Comparison of ENCODE assay signal across 26 cellular contexts in genomic region chr16:77955127-77955526, GRCh38.
A peak's percentile ranks its signal among the peaks of the same experiment; 100 is the strongest.
DNase-seq lines count a peak whose midpoint lies in the region; ATAC-seq, FAIRE-seq and TF ChIP-seq lines count a peak whose summit lies in the region.
"Had no signal": no experiment of that assay in that cellular context is flagged by ENCODE, and none has a peak within 500 bp of the region (broad histone marks: within the 10 kb centered on the region; RNA-seq: fewer than 3 reads in every experiment).

No MANE protein-coding gene starts in this region.

- H3F3A ChIP-seq in SK-N-SH (replicated peaks; ENCODE audit: insufficient read depth), result no peaks in the 10 kb centered on the region

- H3K4me2 ChIP-seq in SK-N-SH (no peak overlapping the region), IMR-90 (ENCODE audit: low read depth, low read length) (no peak overlapping the region)

- H3K27ac ChIP-seq in SK-N-SH (ENCODE audit: low read depth in 2 of 2, low read length in 1 of 2) (no peak overlapping the region), IMR-90 (ENCODE audit: insufficient read depth, low read length) (no peak overlapping the region), brain microvascular endothelial cell (no peak overlapping the region), gastroesophageal sphincter (no peak overlapping the region)
- H3K27ac ChIP-seq: breast epithelium, tibial nerve had no signal

- no peak overlapping the region for H3K14ac ChIP-seq in IMR-90 (replicated peaks; ENCODE audit: low read depth, low read length)

- in situ Hi-C loops in IMR-90 (cut with MboI; ENCODE audit: low sequenced_read_pairs), result no loop called here
- in situ Hi-C loops in brain microvascular endothelial cell (cut with HindIII; ENCODE audit: low pct_ligation_motif_present, low sequenced_read_pairs), result loop anchor here (25.0 kb wide), 1 partner anchor 268 kb away; no protein-coding TSS in a partner anchor

- no peak overlapping the region for H2BK15ac ChIP-seq in IMR-90 (ENCODE audit: low read depth, low read length)

- H3K9ac ChIP-seq in SK-N-SH, result no peak overlapping the region
- H3K9ac ChIP-seq in IMR-90 (ENCODE audit: low read depth, low read length), result no peak overlapping the region

- H3K79me2 ChIP-seq in SK-N-SH (ENCODE audit: insufficient read depth), result no peaks in the 10 kb centered on the region

- H3K9me3 ChIP-seq in SK-N-SH (no peaks in the 10 kb centered on the region), IMR-90 (ENCODE audit: control insufficient read depth, insufficient read depth, low read length) (no peaks in the 10 kb centered on the region), gastroesophageal sphincter (no peaks in the 10 kb centered on the region)
- H3K9me3 ChIP-seq: breast epithelium, mucosa of descending colon, tibial nerve had no signal

- H3K4me3 ChIP-seq in SK-N-SH (ENCODE audit: low read depth in 2 of 2, low read length in 1 of 2) (no peak overlapping the region), IMR-90 (ENCODE audit: insufficient read depth, low read depth, low read length) (no peak overlapping the region), brain microvascular endothelial cell (ENCODE audit: low read depth, low read length) (no peak overlapping the region), gastroesophageal sphincter (no peak overlapping the region)
- H3K4me3 ChIP-seq: breast epithelium, lung, mucosa of descending colon, tibial nerve had no signal

- TF ChIP-seq POLR2A in IMR-90 (IDR thresholded peaks at IDR 0.05; ENCODE audit: low read depth, low read length) (no peak), gastroesophageal sphincter (IDR thresholded peaks at IDR 0.05) (no peak)

- H4K91ac ChIP-seq in IMR-90 (ENCODE audit: insufficient read depth, low read depth, low read length), result no peak overlapping the region

- H3K9me2 ChIP-seq in SK-N-SH, result no peaks in the 10 kb centered on the region

- no TSS peak for BruUV-seq in IMR-90 (replicated peaks; lab: Mats Ljungman, UMichigan)

- H3K18ac ChIP-seq in IMR-90 (ENCODE audit: low read depth, low read length), result no peak overlapping the region

- H2BK20ac ChIP-seq in IMR-90 (ENCODE audit: low read depth, low read length), result no peak overlapping the region

- no peak for TF ChIP-seq EP300 in SK-N-SH (IDR thresholded peaks at IDR 0.05; ENCODE audit: borderline replicate concordance in 1 of 2, low read depth in 1 of 2, low read length in 1 of 2)
- TF ChIP-seq EP300 in gastroesophageal sphincter (IDR thresholded peaks at IDR 0.05), result no peak

- POLR2A ChIA-PET in SK-N-SH (lab: Yijun Ruan, JAX), result no interaction called here
- POLR2A ChIA-PET in IMR-90 (lab: Charles Lee; ENCODE audit: unreplicated experiment), result no interaction called here

- no peak overlapping the region for H4K8ac ChIP-seq in IMR-90 (ENCODE audit: low read depth in 2 of 2, low read length in 2 of 2)

- dilution Hi-C loops in IMR-90 (cut with HindIII; ENCODE audit: low sequenced_read_pairs, unreplicated experiment), result no loop called here

- intact Hi-C loops in IMR-90 (cut with micrococcal nuclease), result no loop called here

- ATAC-seq in SK-N-SH treated with all-trans-retinoic acid at 6 μM for 48 hours, result no peak
- ATAC-seq in IMR-90 (ENCODE audit: low read depth), result no peak
- ATAC-seq in GM21390 (IDR thresholded peaks at IDR 0.05; ENCODE audit: unreplicated experiment), result no peak
- no peak for ATAC-seq in gastroesophageal sphincter
- ATAC-seq: mucosa of descending colon, natural killer cell had no signal

- H3K27me3 ChIP-seq in SK-N-SH (ENCODE audit: insufficient read depth), result no peaks in the 10 kb centered on the region
- no peaks in the 10 kb centered on the region for H3K27me3 ChIP-seq in IMR-90 (ENCODE audit: control insufficient read depth, insufficient read depth, low read length)
- no peaks in the 10 kb centered on the region for H3K27me3 ChIP-seq in brain microvascular endothelial cell (replicated peaks)
- no peaks in the 10 kb centered on the region for H3K27me3 ChIP-seq in gastroesophageal sphincter
- H3K27me3 ChIP-seq: breast epithelium, tibial nerve had no signal

- no peak overlapping the region for H3K4ac ChIP-seq in IMR-90 (ENCODE audit: low read depth, low read length)

- H3K36me3 ChIP-seq in SK-N-SH (replicated peaks in 1 of 2; ENCODE audit: control insufficient read depth in 1 of 2, insufficient read depth in 2 of 2, low read length in 1 of 2) (peaks cover 0 to 2% of the 10 kb centered on the region in 2 experiments), IMR-90 (ENCODE audit: control insufficient read depth, insufficient read depth, low read length) (no peaks in the 10 kb centered on the region), brain microvascular endothelial cell (replicated peaks) (no peaks in the 10 kb centered on the region), gastroesophageal sphincter (no peaks in the 10 kb centered on the region)
- H3K36me3 ChIP-seq: breast epithelium, tibial nerve had no signal

- no peak overlapping the region for H4K5ac ChIP-seq in IMR-90 (ENCODE audit: low read depth, low read length)

- CTCF ChIA-PET in SK-N-SH (lab: Yijun Ruan, JAX), result interaction anchor here (1.8 kb wide), 1 partner anchor 12 kb away, joined by 3 read pairs; no protein-coding TSS in a partner anchor
- CTCF ChIA-PET in IMR-90 (lab: Yijun Ruan, JAX), result no interaction called here

- FAIRE-seq in GM19239 (lab: Jason Lieb, UNC), result no peak
- FAIRE-seq: RCC 7860 had no signal

- TF ChIP-seq CTCF in SK-N-SH (IDR thresholded peaks at IDR 0.05), result peak; percentile 23
- TF ChIP-seq CTCF in IMR-90 (conservative IDR thresholded peaks at IDR 0.05; ENCODE audit: low read depth, low read length), result 0 out of 2 replicates have a peak, but pooled peaks have one; percentile 21
- peak; percentile 23 for TF ChIP-seq CTCF in brain microvascular endothelial cell (IDR thresholded peaks at IDR 0.05; ENCODE audit: low read depth, low read length, missing control alignments)
- TF ChIP-seq CTCF in gastroesophageal sphincter (IDR thresholded peaks at IDR 0.05), result no peak

- H2AFZ ChIP-seq in SK-N-SH (ENCODE audit: low read depth) (no peak overlapping the region), IMR-90 (replicated peaks; ENCODE audit: low read length, poor library complexity) (no peak overlapping the region)

- TF ChIP-seq RAD21 in SK-N-SH (IDR thresholded peaks at IDR 0.05; ENCODE audit: low read length) (0 out of 2 replicates have a peak, but pooled peaks have one; percentile 8), IMR-90 (IDR thresholded peaks at IDR 0.05; ENCODE audit: low read length) (no peak; the same call in 1 of the 2 replicates)

- no peak overlapping the region for H3K23ac ChIP-seq in IMR-90 (ENCODE audit: low read depth, low read length)

- no peak overlapping the region for H2AK9ac ChIP-seq in IMR-90 (replicated peaks; ENCODE audit: low read depth, low read length, poor library complexity)

- H4K20me1 ChIP-seq in SK-N-SH (ENCODE audit: insufficient read depth) (no peaks in the 10 kb centered on the region), IMR-90 (ENCODE audit: insufficient read depth, low read length) (no peaks in the 10 kb centered on the region)

- DNase-seq in SK-N-SH, result no peak
- DNase-seq in IMR-90, result no peak
- DNase-seq in brain microvascular endothelial cell, result no peak
- DNase-seq in GM19239 (ENCODE audit: insufficient read length, low spot score), result no peak
- DNase-seq: activated CD4-positive, CD25-positive, alpha-beta regulatory T cell; activated effector memory CD4-positive, alpha-beta T cell treated with anti-CD3 and anti-CD28 coated beads, Interleukin-2, amount 50 U/mL, for 16 hours; activated T-cell treated with anti-CD3 and anti-CD28 coated beads, Interleukin-2, amount 50 U/mL, for 24 hours; Calu3; HFFc6; hippocampal formation; KBM-7; left cardiac atrium; mucosa of descending colon; natural killer cell; NCI-H69; SHP77 treated with DMSO at 0.1 percent for 48 hours; stimulated activated CD4-positive, alpha-beta T cell treated with anti-CD3 and anti-CD28 coated beads, Interleukin-4, amount 100 ng/mL, for 4 hours; SW 1271; T-helper 9 cell had no signal

- WGBS in SK-N-SH (ENCODE audit: low lambda C conversion rate), result 76% methylated on average over 5 of the region's 8 CpGs
- WGBS in IMR-90 (ENCODE audit: extremely low coverage in 2 of 2, insufficient read length in 1 of 2), 2 experiments, result 89% methylated on average over 5 of the region's 8 CpGs; no CpG with 5 or more reads in 1 of the 2 experiments
- 100% methylated on average over 3 of the region's 8 CpGs; no CpG with 5 or more reads in 1 of the 2 donors for WGBS in gastroesophageal sphincter (ENCODE audit: low coverage in 1 of 2), 2 donors

- no peaks in the 10 kb centered on the region for H3K79me1 ChIP-seq in IMR-90 (ENCODE audit: low read depth in 1 of 2, low read length in 2 of 2)

- H3K56ac ChIP-seq in IMR-90 (ENCODE audit: extremely low read depth, insufficient read depth, low read length), result no peak overlapping the region

- H3K4me1 ChIP-seq in SK-N-SH (ENCODE audit: control insufficient read depth in 1 of 2, insufficient read depth in 2 of 2, low read depth in 1 of 2, low read length in 1 of 2), result no peaks in the 10 kb centered on the region
- no peaks in the 10 kb centered on the region for H3K4me1 ChIP-seq in IMR-90 (ENCODE audit: control insufficient read depth, insufficient read depth, low read length)
- H3K4me1 ChIP-seq in gastroesophageal sphincter, result no peaks in the 10 kb centered on the region
- H3K4me1 ChIP-seq: breast epithelium, tibial nerve had no signal

- H2BK5ac ChIP-seq in IMR-90 (ENCODE audit: low read depth, low read length, poor library complexity, severe bottlenecking), result no peak overlapping the region

- no peak overlapping the region for H2BK120ac ChIP-seq in IMR-90 (ENCODE audit: low read depth, low read length)

- peaks cover 2% of the 10 kb centered on the region; the same call in 1 of the 2 replicates for H3K9me1 ChIP-seq in IMR-90 (ENCODE audit: insufficient read depth, low read length)

- no peak overlapping the region for H2AK5ac ChIP-seq in IMR-90 (ENCODE audit: low read depth, low read length)

TF ChIP-seq in SK-N-SH treated with all-trans-retinoic acid at 6 μM for 48 hours, 23 proteins besides CTCF, POLR2A, EP300 and RAD21 (continues in another document):
- TF ChIP-seq ESRRG (CRISPR knock-in tag; IDR thresholded peaks at IDR 0.05), result no peak
- TF ChIP-seq ARNTL (CRISPR knock-in tag; IDR thresholded peaks at IDR 0.05; ENCODE audit: borderline replicate concordance, low read depth), result no peak

TF ChIP-seq in IMR-90, 13 proteins besides CTCF, POLR2A, EP300 and RAD21:
- no peak for TF ChIP-seq RCOR1 (IDR thresholded peaks at IDR 0.05; ENCODE audit: insufficient replicate concordance, low read length)
- no peak for TF ChIP-seq CEBPB (IDR thresholded peaks at IDR 0.05; ENCODE audit: low read depth, low read length)

Comparison
In these comparisons a context has a peak if more than half of its experiments do, and no peak if none do; other contexts are left out.
1. CTCF ChIP-seq: peak in SK-N-SH (single experiment), IMR-90 (single experiment) and brain microvascular endothelial cell (single experiment); none in gastroesophageal sphincter (0 of 4).